ENCODE assay signal across 8 cellular contexts in the genomic region with DNA sequence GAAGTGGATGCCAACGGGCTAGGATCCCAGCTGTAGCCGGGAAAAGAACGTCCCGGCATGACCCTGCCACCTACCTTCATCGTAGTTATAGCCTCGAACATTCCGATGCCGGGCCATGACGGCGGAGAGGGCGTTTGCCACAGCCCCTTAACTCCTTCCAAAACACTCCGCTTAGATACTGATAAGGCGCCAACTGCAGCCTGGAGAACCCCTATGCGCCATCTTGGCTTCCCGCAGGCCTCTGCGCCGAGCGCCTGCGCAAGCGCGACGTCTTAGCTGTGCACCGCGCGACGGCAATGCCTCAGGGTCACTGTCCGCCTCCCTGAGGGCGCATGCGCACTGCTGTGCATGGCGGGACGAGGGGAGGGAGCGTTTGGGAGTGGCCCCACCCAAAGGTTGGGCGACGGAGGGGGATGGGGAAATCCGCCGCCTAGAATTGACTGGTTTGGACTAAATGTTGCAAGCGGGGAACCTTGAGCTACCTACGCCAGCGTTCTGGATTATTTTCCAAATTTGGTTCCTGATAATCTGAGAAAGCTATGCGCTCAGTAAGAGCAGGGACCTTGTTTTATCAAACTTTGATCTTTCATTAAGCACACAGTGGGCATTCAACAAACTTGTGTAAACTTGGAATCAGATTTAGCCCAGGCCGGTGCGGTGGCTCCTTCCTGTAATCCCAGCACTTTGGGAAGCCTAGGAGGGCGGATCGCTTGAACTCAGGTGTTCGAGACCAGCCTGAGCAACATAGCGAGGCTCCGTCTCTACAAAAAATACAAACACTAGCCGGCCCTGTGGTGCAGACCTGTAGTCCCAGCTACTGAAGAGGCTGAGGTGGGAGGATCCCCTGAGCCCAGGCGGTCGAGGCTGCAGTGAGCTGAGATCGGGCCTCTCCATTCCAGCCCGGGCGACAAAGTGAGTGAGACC. TPM values are rescaled to one million over a fixed set of nuclear protein-coding genes. Genes with fewer than 3 reads are reported as not detected.
DNase-seq lines count a peak whose midpoint lies in the region; ATAC-seq, FAIRE-seq and TF ChIP-seq lines count a peak whose summit lies in the region.

A gene (minus strand): TSS at position 248 of the 924 bp plus-strand sequence. CDS start 131 bp downstream, at position 117.

- no peaks in the 10 kb centered on the region for H3K9me3 ChIP-seq in iPS-20b (ENCODE audit: insufficient read depth, low read depth, low read length)

- peak; percentile 95 for ATAC-seq in GM18907 (IDR thresholded peaks at IDR 0.05; ENCODE audit: unreplicated experiment)
- peak; percentile 97 for ATAC-seq in HG03159 (IDR thresholded peaks at IDR 0.05; ENCODE audit: unreplicated experiment)

- peak; percentile 81 for DNase-seq in AG04449 (ENCODE audit: low read depth, low spot score)
- peak; percentile 91 for DNase-seq in NCI-H2227 treated with DMSO at 0.1 percent for 48 hours (lab: John Stamatoyannopoulos, UW)
- DNase-seq in bronchial epithelial cell (ENCODE audit: low read depth), result peak; percentile 94

- peak within 1 kb of the TSS; percentile 99 for H3K9ac ChIP-seq in iPS-20b (ENCODE audit: low read depth, low read length)

- TF ChIP-seq CTCF in AG04449 (IDR thresholded peaks at IDR 0.05; ENCODE audit: insufficient read depth, low read length, missing control alignments), result no peak
- TF ChIP-seq CTCF in WI38 (IDR thresholded peaks at IDR 0.05; ENCODE audit: low read depth, low read length), result no peak
- no peak for TF ChIP-seq CTCF in bronchial epithelial cell (IDR thresholded peaks at IDR 0.05; ENCODE audit: insufficient read depth, low read length, severe bottlenecking)

- H3K4me3 ChIP-seq in AG04449 (ENCODE audit: low read depth, low read length) (peak within 1 kb of the TSS; percentile 89), WI38 (ENCODE audit: low read depth, low read length) (peak within 1 kb of the TSS; percentile 100), bronchial epithelial cell (ENCODE audit: low read depth, low read length) (peak within 1 kb of the TSS; percentile 79), iPS-20b (ENCODE audit: low read length) (peak within 1 kb of the TSS; percentile 98), skin epidermis (peak within 1 kb of the TSS; percentile 67 to 98 (median 89))

- peak within 1 kb of the TSS; percentile 89 for H3K27ac ChIP-seq in iPS-20b (ENCODE audit: low read length)
- peak within 1 kb of the TSS; percentile 42 to 94 (median 85) for H3K27ac ChIP-seq in skin epidermis

- CTCF ChIA-PET in AG04449 (lab: Yijun Ruan, JAX), result interaction anchor here (1.5 to 1.6 kb wide), 2 partner anchors 368 to 370 kb away, joined by 4 to 5 read pairs; no protein-coding TSS in a partner anchor

- H3K27me3 ChIP-seq in bronchial epithelial cell (ENCODE audit: control insufficient read depth, insufficient read depth, low read length), result no peaks in the 10 kb centered on the region
- H3K27me3 ChIP-seq in iPS-20b (ENCODE audit: insufficient read depth, low read length), result no peaks in the 10 kb centered on the region

- H3K4me1 ChIP-seq in iPS-20b (ENCODE audit: insufficient read depth, low read length), result no peaks in the 10 kb centered on the region

- H3K36me3 ChIP-seq in bronchial epithelial cell (ENCODE audit: control insufficient read depth, insufficient read depth, low read length) (no peaks in the 10 kb centered on the region), iPS-20b (ENCODE audit: insufficient read depth, low read depth, low read length) (peaks cover 3% of the 10 kb centered on the region; the same call in 1 of the 2 replicates)

- peak; percentile 82 for FAIRE-seq in bronchial epithelial cell (lab: Jason Lieb, UNC)

- POLR2A ChIA-PET in AG04449 (lab: Yijun Ruan, JAX), result interaction anchor here (0.8 to 1.0 kb wide), 3 partner anchors 23 to 33 kb away, joined by 3 read pairs; no protein-coding TSS in a partner anchor

RNA-seq across cellular contexts. Expression of the gene that starts here (rescaled TPM):
- 114 and 136 TPM in 2 replicates for total RNA-seq in bronchial epithelial cell

Comparison
In these comparisons a context has a peak if more than half of its experiments do, and no peak if none do; other contexts are left out.
1. Peak in every context shown above with its lines: DNase-seq, ATAC-seq, H3K4me3 ChIP-seq and H3K27ac ChIP-seq.